Comparison of ENCODE assay signal across 8 cellular contexts in genomic region chr10:132211246-132211645, GRCh38. TPM values are rescaled to one million over a fixed set of nuclear protein-coding genes. Genes with fewer than 3 reads are reported as not detected.
"Had no signal": no experiment of that assay in that cellular context is flagged by ENCODE, and none has a peak within 500 bp of the region (broad histone marks: within the 10 kb centered on the region; RNA-seq: fewer than 3 reads in every experiment).

No MANE protein-coding gene starts in this region.

- DNase-seq: H9, HCEC 1CT, IMR-90 had no signal

- ATAC-seq: GM23338 had no signal

- H3K4me3 ChIP-seq: GM23338 had no signal

- FAIRE-seq: H1, H54, HTR-8/SVneo had no signal

RNA-seq across cellular contexts. Expression of gene DPYSL4, which starts 24.5 kb away (rescaled TPM):
- total RNA-seq: HT-29 had no signal
